In the genomic region with DNA sequence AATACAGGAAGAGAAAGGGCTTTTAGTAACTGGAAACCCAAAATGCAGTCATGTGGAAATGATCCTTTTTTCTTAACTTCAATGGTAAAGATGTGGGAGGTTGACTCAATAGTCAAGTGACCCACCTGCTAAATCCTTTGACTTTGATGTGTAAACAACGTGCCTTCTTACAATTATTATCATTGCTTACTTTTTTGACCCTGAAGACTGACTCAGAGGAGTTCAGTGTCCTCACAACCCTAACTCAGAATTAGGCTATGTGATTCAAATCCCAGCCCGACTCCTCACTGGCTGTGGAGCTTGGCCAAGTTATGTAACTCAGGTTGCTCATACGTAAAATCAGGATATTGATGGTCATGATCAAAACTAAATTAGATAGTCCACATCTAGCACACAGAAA, we compare ENCODE assay signal across 13 cellular contexts. TPM values are rescaled to one million over a fixed set of nuclear protein-coding genes. Genes with fewer than 3 reads are reported as not detected.
DNase-seq lines count a peak whose midpoint lies in the region; ATAC-seq and TF ChIP-seq lines count a peak whose summit lies in the region.
"Had no signal": no experiment of that assay in that cellular context is flagged by ENCODE, and none has a peak within 500 bp of the region (broad histone marks: within the 10 kb centered on the region; RNA-seq: fewer than 3 reads in every experiment).

No MANE protein-coding gene starts in this region.

- H3K4me1 Mint-ChIP-seq in T-helper 17 cell, result peaks cover 4% of the 10 kb centered on the region

- H3K27ac Mint-ChIP-seq in T-helper 17 cell, result no peak overlapping the region

- peaks cover 0 to 11% of the 10 kb centered on the region in 2 donors for H3K4me1 ChIP-seq in adrenal gland (replicated peaks in 1 of 2)
- peaks cover 6% of the 10 kb centered on the region for H3K4me1 ChIP-seq in neuron (ENCODE audit: insufficient read depth, low read length)
- H3K4me1 ChIP-seq: colonic mucosa had no signal

- WGBS in adrenal gland, 4 donors, result 28 to 41% (median 35%) methylated on average over 3 of the region's 3 CpGs

- TF ChIP-seq POLR2A in adrenal gland (IDR thresholded peaks at IDR 0.05), result no peak

- intact Hi-C loops in adrenal gland (cut with DNase I), result no loop called here

- H3K27me3 ChIP-seq in adrenal gland (no peaks in the 10 kb centered on the region), neuron (ENCODE audit: insufficient read depth, low read length) (no peaks in the 10 kb centered on the region)
- H3K27me3 ChIP-seq: colonic mucosa, ovary had no signal

- H3K27me3 Mint-ChIP-seq in T-helper 17 cell, result no peaks in the 10 kb centered on the region

- H3K4me3 ChIP-seq in adrenal gland (no peak overlapping the region), neuron (ENCODE audit: low read length) (no peak overlapping the region)
- H3K4me3 ChIP-seq: colonic mucosa, ovary had no signal

- H3K9me3 ChIP-seq in adrenal gland (replicated peaks in 1 of 3) (no peaks in the 10 kb centered on the region), neuron (ENCODE audit: low read length) (no peaks in the 10 kb centered on the region), T-helper 17 cell (ENCODE audit: control insufficient read depth, low read length, poor library complexity, severe bottlenecking) (no peaks in the 10 kb centered on the region)
- H3K9me3 ChIP-seq: colonic mucosa, ovary had no signal

- H3K36me3 ChIP-seq in adrenal gland (replicated peaks in 1 of 2) (no peaks in the 10 kb centered on the region), neuron (ENCODE audit: insufficient read depth, low read length) (no peaks in the 10 kb centered on the region)
- H3K36me3 ChIP-seq: colonic mucosa, ovary had no signal

- peak overlapping the region; percentile 5 for H2AFZ ChIP-seq in neuron (ENCODE audit: low read depth, low read length)

- H3K27ac ChIP-seq in adrenal gland, result no peak overlapping the region
- H3K27ac ChIP-seq: colonic mucosa, ovary had no signal

- no peak for TF ChIP-seq CTCF in adrenal gland (IDR thresholded peaks at IDR 0.05)

- DNase-seq in adrenal gland (peak in 4 of 7 donors; percentile 22 to 48 (median 33)), T-helper 17 cell (no peak), SIG-M5 (lab: John Stamatoyannopoulos, UW) (no peak), ecto neural progenitor cell (ENCODE audit: low spot score) (no peak)
- DNase-seq: activated T-cell treated with anti-CD3 and anti-CD28 coated beads, Interleukin-2, amount 50 U/mL, for 48 hours; colonic mucosa; NCI-H774; ovary; T-helper 9 cell had no signal

- no peaks in the 10 kb centered on the region for H3K36me3 Mint-ChIP-seq in T-helper 17 cell (ENCODE audit: low read depth)

- no peak overlapping the region for H3K4me3 Mint-ChIP-seq in T-helper 17 cell

- ATAC-seq in GM18517 (IDR thresholded peaks at IDR 0.05; ENCODE audit: unreplicated experiment) (peak; percentile 54), HG03135 (IDR thresholded peaks at IDR 0.05; ENCODE audit: unreplicated experiment) (peak; percentile 61), T-helper 17 cell (no peak), HG03460 (IDR thresholded peaks at IDR 0.05; ENCODE audit: unreplicated experiment) (no peak)

RNA-seq across cellular contexts. Expression of a gene that starts 27.9 kb away (rescaled TPM):
- total RNA-seq in adrenal gland (100 to 1,000 TPM in 1 of 8 donors, 10 to 100 TPM in 7; 30.7 to 103 (median 56.8) TPM), T-helper 17 cell (100 to 1,000 TPM; 553 to 928 TPM)
- 100 to 1,000 TPM in 2 of 3 donors, 10 to 100 TPM in 1; 58.9 to 114 (median 113) TPM for polyA plus RNA-seq in adrenal gland

Comparison
In these comparisons a context has a peak if more than half of its experiments do, and no peak if none do; other contexts are left out.
1. ATAC-seq: peak in GM18517 (single experiment) and HG03135 (single experiment); none in T-helper 17 cell (single experiment) and HG03460 (single experiment).
2. DNase-seq: peak in adrenal gland (4 of 7); none in T-helper 17 cell (0 of 3), SIG-M5 (single experiment) and ecto neural progenitor cell (single experiment).
3. RNA of a gene that starts 27.9 kb away (total RNA-seq): 553 to 928 TPM in T-helper 17 cell; 30.7 to 103 TPM in adrenal gland; every median in the first group is over 4 times any median in the second.